Comparison of ENCODE assay signal across 13 cellular contexts in genomic region chr2:55871637-55872036, GRCh38. TPM values are rescaled to one million over a fixed set of nuclear protein-coding genes. Genes with fewer than 3 reads are reported as not detected.
DNase-seq lines count a peak whose midpoint lies in the region; ATAC-seq and TF ChIP-seq lines count a peak whose summit lies in the region.
"Had no signal": no experiment of that assay in that cellular context is flagged by ENCODE, and none has a peak within 500 bp of the region (broad histone marks: within the 10 kb centered on the region; RNA-seq: fewer than 3 reads in every experiment).

No MANE protein-coding gene starts in this region.

- no peaks in the 10 kb centered on the region for H3K9me3 Mint-ChIP-seq in GM23338

- H3K79me2 ChIP-seq in GM23338 (replicated peaks; ENCODE audit: insufficient read depth), result no peaks in the 10 kb centered on the region

- TF ChIP-seq CTCF in right atrium auricular region (IDR thresholded peaks at IDR 0.05), result no peak
- no peak for TF ChIP-seq CTCF in tibial artery (IDR thresholded peaks at IDR 0.05)
- TF ChIP-seq CTCF in GM13976 (IDR thresholded peaks at IDR 0.05; ENCODE audit: borderline replicate concordance, control extremely low read depth, extremely low read depth, insufficient read depth, missing control alignments), result no peak
- no peak for TF ChIP-seq CTCF in GM23338 (conservative IDR thresholded peaks at IDR 0.05; ENCODE audit: low read depth in 2 of 2)

- H3K27me3 ChIP-seq in right atrium auricular region (no peaks in the 10 kb centered on the region), tibial artery (no peaks in the 10 kb centered on the region), GM23338 (ENCODE audit: insufficient read depth) (no peaks in the 10 kb centered on the region)
- H3K27me3 ChIP-seq: tibial nerve had no signal

- no peak overlapping the region for H3K27ac Mint-ChIP-seq in GM23338
- H3K27ac Mint-ChIP-seq: activated naive CD8-positive, alpha-beta T cell had no signal

- no peaks in the 10 kb centered on the region for H3K4me1 Mint-ChIP-seq in GM23338

- no peaks in the 10 kb centered on the region for H3K27me3 Mint-ChIP-seq in GM23338 (ENCODE audit: insufficient read depth, low read depth, poor library complexity)

- in situ Hi-C loops in GM13976 (cut with MboI; ENCODE audit: low sequenced_read_pairs, unreplicated experiment), result no loop called here

- H3K4me3 Mint-ChIP-seq in GM23338, result no peak overlapping the region
- H3K4me3 Mint-ChIP-seq: activated naive CD8-positive, alpha-beta T cell had no signal

- H3K27ac ChIP-seq in right atrium auricular region, result peak overlapping the region in 1 of 2 donors; percentile 47
- H3K27ac ChIP-seq in tibial artery, result peak overlapping the region; percentile 33 to 43
- H3K27ac ChIP-seq in GM23338 (ENCODE audit: low read depth), result no peak overlapping the region
- H3K27ac ChIP-seq: tibial nerve had no signal

- H3K4me3 ChIP-seq in right atrium auricular region (no peak overlapping the region), tibial artery (no peak overlapping the region), GM23338 (no peak overlapping the region)
- H3K4me3 ChIP-seq: tibial nerve had no signal

- no peaks in the 10 kb centered on the region for H3K36me3 Mint-ChIP-seq in GM23338 (ENCODE audit: low read depth)
- H3K36me3 Mint-ChIP-seq: activated naive CD8-positive, alpha-beta T cell had no signal

- ATAC-seq in Right ventricle myocardium inferior (peak; percentile 10), left cardiac atrium (peak; percentile 37 to 38), GM23338 (no peak)

- H2AFZ ChIP-seq in GM23338, result no peak overlapping the region

- H3K4me2 ChIP-seq in GM23338, result no peak overlapping the region

- H3K9me3 ChIP-seq in right atrium auricular region (no peaks in the 10 kb centered on the region), tibial artery (no peaks in the 10 kb centered on the region)
- H3K9me3 ChIP-seq: tibial nerve had no signal

- H3K36me3 ChIP-seq in right atrium auricular region (no peaks in the 10 kb centered on the region), tibial artery (peaks cover 8 to 30% (median 24%) of the 10 kb centered on the region in 3 donors), GM23338 (ENCODE audit: insufficient read depth) (no peaks in the 10 kb centered on the region)
- H3K36me3 ChIP-seq: tibial nerve had no signal

- H3F3A ChIP-seq in GM23338 (replicated peaks; ENCODE audit: low read depth), result no peaks in the 10 kb centered on the region

- 0 out of 2 replicates have a peak, but pooled peaks cover 5% of the 10 kb centered on the region for H4K20me1 ChIP-seq in GM23338 (replicated peaks; ENCODE audit: insufficient read depth)

- DNase-seq in Right ventricle myocardium inferior (ENCODE audit: missing footprints), result no peak
- DNase-seq in right atrium auricular region (ENCODE audit: low spot score), result no peak
- peak; percentile 91 for DNase-seq in NOMO-1 treated with DMSO at 0.1 percent for 48 hours (lab: John Stamatoyannopoulos, UW; ENCODE audit: unreplicated experiment)
- no peak for DNase-seq in left cardiac atrium
- DNase-seq in tibial artery, result no peak
- DNase-seq in GM13976 (ENCODE audit: low spot score), result no peak
- no peak for DNase-seq in GM23338 (ENCODE audit: low spot score)
- DNase-seq in NCI-H82 treated with DMSO at 0.1 percent for 48 hours (lab: John Stamatoyannopoulos, UW; ENCODE audit: unreplicated experiment), result no peak
- DNase-seq: DMS153, T-helper 9 cell had no signal

- intact Hi-C loops in Right ventricle myocardium inferior (cut with DNase I), result no loop called here
- intact Hi-C loops in left cardiac atrium (cut with DNase I), result no loop called here
- intact Hi-C loops in tibial artery (cut with DNase I; ENCODE audit: low total_unique reads), result no loop called here

- H3K9me2 ChIP-seq in GM23338 (ENCODE audit: insufficient read depth), result no peaks in the 10 kb centered on the region

- H3K4me1 ChIP-seq in right atrium auricular region, result peaks cover 0 to 26% of the 10 kb centered on the region in 2 donors
- peaks cover 0 to 49% (median 14%) of the 10 kb centered on the region in 4 donors for H3K4me1 ChIP-seq in tibial artery
- H3K4me1 ChIP-seq in GM23338 (ENCODE audit: insufficient read depth), result no peaks in the 10 kb centered on the region

TF ChIP-seq in GM23338, 12 proteins besides CTCF, POLR2A, EP300 and RAD21:
- TF ChIP-seq JUNB (IDR thresholded peaks at IDR 0.05; ENCODE audit: unreplicated experiment) (no peak), ZNF331 (CRISPR knock-in tag; IDR thresholded peaks at IDR 0.05; ENCODE audit: low read depth) (no peak), REST (IDR thresholded peaks at IDR 0.05; ENCODE audit: unreplicated experiment) (no peak), ZNF114 (CRISPR knock-in tag; IDR thresholded peaks at IDR 0.05) (no peak), EZH2 (IDR thresholded peaks at IDR 0.05; ENCODE audit: low read depth, unreplicated experiment) (no peak), NANOG (IDR thresholded peaks at IDR 0.05; ENCODE audit: borderline replicate concordance) (no peak)

RNA-seq across cellular contexts. Expression of gene EFEMP1, which starts 51.9 kb away (rescaled TPM):
- total RNA-seq in Right ventricle myocardium inferior (75.9 TPM), right atrium auricular region (100 to 1,000 TPM; 246 to 308 TPM), left cardiac atrium (100 to 1,000 TPM; 171 to 261 TPM)
- 20.2 and 22.5 TPM in 2 replicates for total RNA-seq in GM23338 (2014; rRNA removed; shearing (Covaris generic))
- polyA plus RNA-seq in GM23338 (2016; fragmentation: Nextera tagmentation; extraction: Ambion mirVana), result 9.1 and 12.6 TPM in 2 replicates
- total RNA-seq: activated CD8-positive, alpha-beta memory T cell treated with anti-CD3 and anti-CD28 coated beads for 36 hours had no signal
